ENCODE assay signal across 11 cellular contexts in the genomic region with DNA sequence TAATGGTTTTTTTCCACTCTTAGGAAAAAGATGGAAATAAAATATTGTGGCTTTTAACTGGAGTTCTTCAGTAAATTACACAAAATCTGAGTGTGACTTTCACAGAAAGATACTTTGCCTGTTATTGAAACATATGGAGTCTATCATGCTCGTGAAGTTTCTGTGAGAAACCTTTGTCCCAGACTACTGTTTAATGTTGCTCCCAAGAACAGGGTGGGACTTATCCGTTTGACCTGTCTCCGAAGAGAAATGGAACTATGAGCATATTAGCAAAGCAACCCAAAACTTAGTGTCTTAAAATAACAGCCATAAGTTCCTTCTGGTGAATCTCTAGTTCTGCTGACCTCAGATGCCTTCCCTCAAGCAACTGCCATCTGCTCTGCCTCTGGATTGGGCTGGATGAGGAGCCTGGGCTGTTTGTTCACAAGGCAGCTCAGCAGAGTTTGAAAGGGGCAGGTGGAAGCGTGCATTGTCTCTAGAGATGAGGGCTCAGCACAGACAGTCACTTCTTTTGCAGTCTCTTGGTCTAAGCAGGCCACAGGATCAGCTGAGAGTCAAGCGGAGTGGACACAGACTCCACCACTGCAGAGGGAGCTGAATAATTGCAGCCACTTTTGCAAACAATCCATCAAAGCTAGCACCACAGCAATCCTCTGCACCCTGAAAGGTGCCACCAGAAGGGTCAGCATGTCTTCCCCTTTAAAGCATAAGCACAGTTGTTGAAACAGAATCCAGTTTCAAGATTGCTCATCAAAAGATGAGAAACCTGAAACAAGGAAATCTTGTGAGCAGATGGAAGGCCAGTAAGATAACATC. TPM values are rescaled to one million over a fixed set of nuclear protein-coding genes. Genes with fewer than 3 reads are reported as not detected.
DNase-seq lines count a peak whose midpoint lies in the region; ATAC-seq and TF ChIP-seq lines count a peak whose summit lies in the region.
"Had no signal": no experiment of that assay in that cellular context is flagged by ENCODE, and none has a peak within 500 bp of the region (broad histone marks: within the 10 kb centered on the region; RNA-seq: fewer than 3 reads in every experiment).

No MANE protein-coding gene starts in this region.

- no peaks in the 10 kb centered on the region for H3K27me3 Mint-ChIP-seq in WTC11 (ENCODE audit: low read depth)

- ATAC-seq in GM19372 (IDR thresholded peaks at IDR 0.05; ENCODE audit: low read depth, unreplicated experiment), result peak; percentile 65
- peak; percentile 55 for ATAC-seq in HG03103 (IDR thresholded peaks at IDR 0.05; ENCODE audit: low read depth, unreplicated experiment)
- no peak for ATAC-seq in WTC11
- ATAC-seq: activated CD8-positive, alpha-beta T cell treated with anti-CD3 and anti-CD28 coated beads for 36 hours had no signal

- no peak overlapping the region for H3K27ac Mint-ChIP-seq in WTC11
- H3K27ac Mint-ChIP-seq: activated CD8-positive, alpha-beta T cell treated with anti-CD3 and anti-CD28 coated beads for 36 hours had no signal

- POLR2A ChIA-PET in WTC11 (lab: Charles Lee), result interaction anchor here (1.2 kb wide), 1 partner anchor 12 kb away, joined by 3 read pairs; no protein-coding TSS in a partner anchor

- TF ChIP-seq CTCF in WTC11 (IDR thresholded peaks at IDR 0.05), result no peak

- H3K4me3 Mint-ChIP-seq in WTC11, result no peak overlapping the region
- H3K4me3 Mint-ChIP-seq: activated CD8-positive, alpha-beta T cell treated with anti-CD3 and anti-CD28 coated beads for 36 hours had no signal

- no peaks in the 10 kb centered on the region for H3K9me3 Mint-ChIP-seq in WTC11
- H3K9me3 Mint-ChIP-seq: activated CD8-positive, alpha-beta T cell treated with anti-CD3 and anti-CD28 coated beads for 36 hours had no signal

- DNase-seq in DMS 273 (lab: John Stamatoyannopoulos, UW; ENCODE audit: unreplicated experiment), result peak; percentile 91
- DNase-seq in NOMO-1 treated with DMSO at 0.1 percent for 48 hours (lab: John Stamatoyannopoulos, UW; ENCODE audit: unreplicated experiment), result peak; percentile 48
- DNase-seq in activated T-cell treated with anti-CD3 and anti-CD28 coated beads, Interleukin-2, amount 50 U/mL, for 1 hour, result no peak
- DNase-seq in WTC11 (ENCODE audit: low spot score), result no peak
- DNase-seq in NAMALWA (ENCODE audit: low spot score), result no peak
- no peak for DNase-seq in NCI-H1436 treated with DMSO at 0.1 percent for 48 hours (lab: John Stamatoyannopoulos, UW)
- DNase-seq: activated CD8-positive, alpha-beta T cell treated with anti-CD3 and anti-CD28 coated beads for 36 hours; hypothalamus; NK-92 treated with Interleukin-12 subunit alpha and Interleukin-12 subunit beta, amount 100 ng/mL, for 24 hours had no signal

- H3K36me3 Mint-ChIP-seq in WTC11, result no peaks in the 10 kb centered on the region

- H3K4me1 Mint-ChIP-seq in WTC11, result peaks cover 9% of the 10 kb centered on the region

- CTCF ChIA-PET in WTC11 (lab: Charles Lee), result interaction anchor here (0.6 kb wide), 1 partner anchor 152 kb away, joined by 3 read pairs; no protein-coding TSS in a partner anchor

TF ChIP-seq in WTC11, 78 proteins besides CTCF, POLR2A, EP300 and RAD21:
- TF ChIP-seq GTF2I (CRISPR knock-in tag; conservative IDR thresholded peaks at IDR 0.05), result no peak
- TF ChIP-seq, protein P1, sequence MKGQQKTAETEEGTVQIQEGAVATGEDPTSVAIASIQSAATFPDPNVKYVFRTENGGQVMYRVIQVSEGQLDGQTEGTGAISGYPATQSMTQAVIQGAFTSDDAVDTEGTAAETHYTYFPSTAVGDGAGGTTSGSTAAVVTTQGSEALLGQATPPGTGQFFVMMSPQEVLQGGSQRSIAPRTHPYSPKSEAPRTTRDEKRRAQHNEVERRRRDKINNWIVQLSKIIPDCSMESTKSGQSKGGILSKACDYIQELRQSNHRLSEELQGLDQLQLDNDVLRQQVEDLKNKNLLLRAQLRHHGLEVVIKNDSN (CRISPR knock-in tag; IDR thresholded peaks at IDR 0.05), result no peak
- no peak for TF ChIP-seq EMX1 (CRISPR knock-in tag; IDR thresholded peaks at IDR 0.05)
- TF ChIP-seq NR1H2 (CRISPR knock-in tag; IDR thresholded peaks at IDR 0.05), result no peak
- TF ChIP-seq, protein P2, sequence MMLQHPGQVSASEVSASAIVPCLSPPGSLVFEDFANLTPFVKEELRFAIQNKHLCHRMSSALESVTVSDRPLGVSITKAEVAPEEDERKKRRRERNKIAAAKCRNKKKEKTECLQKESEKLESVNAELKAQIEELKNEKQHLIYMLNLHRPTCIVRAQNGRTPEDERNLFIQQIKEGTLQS (CRISPR knock-in tag; conservative IDR thresholded peaks at IDR 0.05), result no peak
- no peak for TF ChIP-seq PRRX2 (CRISPR knock-in tag; IDR thresholded peaks at IDR 0.05)
- no peak for TF ChIP-seq SMAD3 (CRISPR knock-in tag; IDR thresholded peaks at IDR 0.05; ENCODE audit: borderline replicate concordance)
- TF ChIP-seq, protein P3, sequence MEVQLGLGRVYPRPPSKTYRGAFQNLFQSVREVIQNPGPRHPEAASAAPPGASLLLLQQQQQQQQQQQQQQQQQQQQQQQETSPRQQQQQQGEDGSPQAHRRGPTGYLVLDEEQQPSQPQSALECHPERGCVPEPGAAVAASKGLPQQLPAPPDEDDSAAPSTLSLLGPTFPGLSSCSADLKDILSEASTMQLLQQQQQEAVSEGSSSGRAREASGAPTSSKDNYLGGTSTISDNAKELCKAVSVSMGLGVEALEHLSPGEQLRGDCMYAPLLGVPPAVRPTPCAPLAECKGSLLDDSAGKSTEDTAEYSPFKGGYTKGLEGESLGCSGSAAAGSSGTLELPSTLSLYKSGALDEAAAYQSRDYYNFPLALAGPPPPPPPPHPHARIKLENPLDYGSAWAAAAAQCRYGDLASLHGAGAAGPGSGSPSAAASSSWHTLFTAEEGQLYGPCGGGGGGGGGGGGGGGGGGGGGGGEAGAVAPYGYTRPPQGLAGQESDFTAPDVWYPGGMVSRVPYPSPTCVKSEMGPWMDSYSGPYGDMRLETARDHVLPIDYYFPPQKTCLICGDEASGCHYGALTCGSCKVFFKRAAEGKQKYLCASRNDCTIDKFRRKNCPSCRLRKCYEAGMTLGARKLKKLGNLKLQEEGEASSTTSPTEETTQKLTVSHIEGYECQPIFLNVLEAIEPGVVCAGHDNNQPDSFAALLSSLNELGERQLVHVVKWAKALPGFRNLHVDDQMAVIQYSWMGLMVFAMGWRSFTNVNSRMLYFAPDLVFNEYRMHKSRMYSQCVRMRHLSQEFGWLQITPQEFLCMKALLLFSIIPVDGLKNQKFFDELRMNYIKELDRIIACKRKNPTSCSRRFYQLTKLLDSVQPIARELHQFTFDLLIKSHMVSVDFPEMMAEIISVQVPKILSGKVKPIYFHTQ (CRISPR knock-in tag; IDR thresholded peaks at IDR 0.05), result no peak
- no peak for TF ChIP-seq MYBL2 (CRISPR knock-in tag; IDR thresholded peaks at IDR 0.05)
- no peak for TF ChIP-seq TP53 (CRISPR knock-in tag; IDR thresholded peaks at IDR 0.05)

RNA-seq across cellular contexts. Expression of a gene that starts 52.8 kb away (rescaled TPM):
- 4.3 to 6.1 TPM (median 5.1 TPM) in 3 replicates for total RNA-seq in WTC11 (2021)

Comparison
In these comparisons a context has a peak if more than half of its experiments do, and no peak if none do; other contexts are left out.
1. DNase-seq: peak in DMS 273 (single experiment) and NOMO-1 treated with DMSO at 0.1 percent for 48 hours (single experiment); none in activated T-cell treated with anti-CD3 and anti-CD28 coated beads, Interleukin-2, amount 50 U/mL, for 1 hour (single experiment), WTC11 (single experiment), NAMALWA (single experiment) and NCI-H1436 treated with DMSO at 0.1 percent for 48 hours (single experiment).